In genomic region chr4:174654634-174655033, GRCh38 we compare ENCODE assay signal across 32 cellular contexts.
"Had no signal": no experiment of that assay in that cellular context is flagged by ENCODE, and none has a peak within 500 bp of the region (broad histone marks: within the 10 kb centered on the region; RNA-seq: fewer than 3 reads in every experiment).

No MANE protein-coding gene starts in this region.

- DNase-seq: activated CD4-positive, alpha-beta memory T cell treated with anti-CD3 and anti-CD28 coated beads for 36 hours; activated CD4-positive, alpha-beta T cell treated with anti-CD3 and anti-CD28 coated beads for 36 hours; activated CD4-positive, alpha-beta T cell treated with anti-CD3 and anti-CD28 coated beads, Interleukin-2, amount 10 ng/mL, durations not matched to agents 24 days and 14 days; activated CD4-positive, CD25-positive, alpha-beta regulatory T cell; activated CD4-positive, CD25-positive, alpha-beta regulatory T cell treated with anti-CD3 and anti-CD28 coated beads, Interleukin-2, amount 50 U/mL, for 72 hours; activated CD8-positive, alpha-beta memory T cell treated with anti-CD3 and anti-CD28 coated beads, Interleukin-2, amount 10 ng/mL, durations not matched to agents 7 days and 5 days; activated CD8-positive, alpha-beta memory T cell treated with anti-CD3 and anti-CD28 coated beads, Interleukin-2, amount 50 U/mL, for 4 hours; activated CD8-positive, alpha-beta T cell treated with anti-CD3 and anti-CD28 coated beads, Interleukin-2, amount 10 ng/mL, durations not matched to agents 7 days and 5 days; activated effector memory CD4-positive, alpha-beta T cell treated with anti-CD3 and anti-CD28 coated beads, Interleukin-2, amount 50 U/mL, for 16 hours; activated naive CD4-positive, alpha-beta T cell treated with anti-CD3 and anti-CD28 coated beads for 36 hours; activated naive CD8-positive, alpha-beta T cell treated with anti-CD3 and anti-CD28 coated beads for 36 hours; activated naive CD8-positive, alpha-beta T cell treated with anti-CD3 and anti-CD28 coated beads, Interleukin-2, amount 50 U/mL, for 24 hours; activated T-cell treated with anti-CD3 and anti-CD28 coated beads, Interleukin-2, amount 50 U/mL, for 1 hour; activated T-cell treated with anti-CD3 and anti-CD28 coated beads, Interleukin-2, amount 50 U/mL, for 48 hours; adrenal gland; amygdala; aorta; body of pancreas; central memory CD4-positive, alpha-beta T cell; cerebellar nuclear complex; colonic mucosa; effector CD8-positive, alpha-beta T cell; foreskin fibroblast; head of caudate nucleus; hippocampal formation; T1000 had no signal

- H3K4me3 ChIP-seq: adrenal gland, body of pancreas, cardiac muscle cell, colonic mucosa had no signal

- H3K36me3 ChIP-seq: adrenal gland, cardiac muscle cell, colonic mucosa had no signal

- H3K9me3 ChIP-seq: adrenal gland, body of pancreas, colonic mucosa had no signal

- H3K27ac ChIP-seq: adrenal gland, body of pancreas, cardiac muscle cell, colonic mucosa, epithelial cell of prostate had no signal

- ATAC-seq: activated CD4-positive, alpha-beta T cell treated with anti-CD3 and anti-CD28 coated beads for 36 hours; activated CD8-positive, alpha-beta memory T cell treated with anti-CD3 and anti-CD28 coated beads, Interleukin-2, amount 10 ng/mL, durations not matched to agents 7 days and 5 days; activated CD8-positive, alpha-beta T cell treated with anti-CD3 and anti-CD28 coated beads, Interleukin-2, amount 10 ng/mL, durations not matched to agents 7 days and 5 days; activated naive CD8-positive, alpha-beta T cell treated with anti-CD3 and anti-CD28 coated beads, Interleukin-2, amount 50 U/mL, for 24 hours; body of pancreas; esophagus mucosa had no signal

- FAIRE-seq: endometrium, endothelial cell of umbilical vein, frontal cortex had no signal

- H3K4me1 ChIP-seq: adrenal gland, body of pancreas, colonic mucosa had no signal

- H3K27me3 ChIP-seq: adrenal gland, body of pancreas, cardiac muscle cell, colonic mucosa had no signal
